18 cellular contexts compared by ENCODE assay signal in the genomic region with DNA sequence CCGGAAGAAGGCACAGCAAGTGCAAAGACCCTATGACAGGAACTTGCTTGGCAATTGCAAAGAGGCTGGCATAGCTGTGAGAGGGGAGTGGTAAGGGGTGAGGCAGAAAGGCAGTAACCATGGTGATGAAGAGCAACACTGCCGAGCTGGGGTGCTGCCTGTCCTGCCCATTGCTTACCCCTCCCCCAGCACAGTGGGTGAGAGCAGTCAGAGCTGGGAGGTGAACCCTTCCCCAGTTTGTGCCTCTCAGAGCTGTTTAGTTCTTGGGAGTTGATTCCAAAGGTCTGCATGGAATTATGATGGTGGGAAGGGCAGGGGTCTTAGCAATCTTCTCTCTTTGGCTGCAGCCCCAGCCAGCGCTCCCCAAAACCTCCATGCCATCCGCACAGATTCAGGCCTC. TPM values are rescaled to one million over a fixed set of nuclear protein-coding genes. Genes with fewer than 3 reads are reported as not detected.
DNase-seq lines count a peak whose midpoint lies in the region; ATAC-seq and TF ChIP-seq lines count a peak whose summit lies in the region.
"Had no signal": no experiment of that assay in that cellular context is flagged by ENCODE, and none has a peak within 500 bp of the region (broad histone marks: within the 10 kb centered on the region; RNA-seq: fewer than 3 reads in every experiment).

No MANE protein-coding gene starts in this region.

- H3K27ac ChIP-seq in SK-N-MC (peak overlapping the region; percentile 15; the same call in 1 of the 2 replicates), ovary (peak overlapping the region; percentile 3 to 49), Peyer's patch (no peak overlapping the region)

- no peak for TF ChIP-seq EP300 in ovary (IDR thresholded peaks at IDR 0.05)

- peaks cover 29% of the 10 kb centered on the region for H3K4me1 ChIP-seq in ovary (ENCODE audit: insufficient read depth)
- no peaks in the 10 kb centered on the region for H3K4me1 ChIP-seq in Peyer's patch

- whole genome bisulfite sequencing in ovary, 3 donors = 60 to 66% (median 60%) methylated on average over 4 of the region's 4 CpGs

- H3K36me3 ChIP-seq in SK-N-MC (ENCODE audit: insufficient read depth, low read length) = no peaks in the 10 kb centered on the region; the same call in 1 of the 2 replicates
- no peaks in the 10 kb centered on the region for H3K36me3 ChIP-seq in ovary
- H3K36me3 ChIP-seq in Peyer's patch = no peaks in the 10 kb centered on the region

- H3K27me3 ChIP-seq in ovary (no peaks in the 10 kb centered on the region), Peyer's patch (no peaks in the 10 kb centered on the region)

- TF ChIP-seq CTCF in ovary (IDR thresholded peaks at IDR 0.05) (no peak), Peyer's patch (IDR thresholded peaks at IDR 0.05) (no peak)

- DNase-seq in ELF-1 (ENCODE audit: low read depth, low spot score) = peak; percentile 54
- no peak for DNase-seq in SK-N-MC (ENCODE audit: low read depth, low spot score)
- DNase-seq in ovary = no peak
- DNase-seq in GOT3 (lab: John Stamatoyannopoulos, UW) = no peak
- DNase-seq in Peyer's patch = no peak
- DNase-seq: activated CD4-positive, CD25-positive, alpha-beta regulatory T cell treated with anti-CD3 and anti-CD28 coated beads, Interleukin-2, amount 50 U/mL, for 72 hours; activated naive CD4-positive, alpha-beta T cell treated with anti-CD3 and anti-CD28 coated beads, Interleukin-2, amount 50 U/mL, for 16 hours; COR-L47; GF-D8; MM.1S; NCI-H2171; RPMI8226; T-helper 1 cell had no signal

- TF ChIP-seq POLR2A in ovary (IDR thresholded peaks at IDR 0.05) (no peak), Peyer's patch (IDR thresholded peaks at IDR 0.05) (no peak)

- ATAC-seq in GM21423 (IDR thresholded peaks at IDR 0.05; ENCODE audit: unreplicated experiment) = no peak
- ATAC-seq in GM21529 (IDR thresholded peaks at IDR 0.05; ENCODE audit: unreplicated experiment) = no peak

- intact Hi-C loops in ovary (cut with DNase I) = no loop called here

- H3K4me3 ChIP-seq in SK-N-MC (no peak overlapping the region), iPS-18c (ENCODE audit: insufficient read depth, low read depth, low read length) (peak overlapping the region; percentile 24; the same call in 1 of the 2 replicates), ovary (no peak overlapping the region), Peyer's patch (no peak overlapping the region)

- H3K9me3 ChIP-seq in SK-N-MC (ENCODE audit: low read depth, low read length) = no peaks in the 10 kb centered on the region
- no peaks in the 10 kb centered on the region for H3K9me3 ChIP-seq in iPS-18c (ENCODE audit: control insufficient read depth, insufficient read depth, low read length)
- H3K9me3 ChIP-seq in ovary = no peaks in the 10 kb centered on the region
- H3K9me3 ChIP-seq in Peyer's patch = no peaks in the 10 kb centered on the region

- no peak overlapping the region for H3K9ac ChIP-seq in SK-N-MC (ENCODE audit: insufficient read length)

RNA-seq across cellular contexts. Expression of gene TYRO3, which starts 8.9 kb away (rescaled TPM):
- 100 to 1,000 TPM in 5 of 7 donors, 10 to 100 TPM in 2; 43.1 to 265 (median 135) TPM for total RNA-seq in ovary
- 10 to 100 TPM; 37.7 to 78.7 TPM for polyA plus RNA-seq in ovary
- 10 to 100 TPM in 1 of 4 donors, 1 to 10 TPM in 3; 2.8 to 16.2 (median 6.8) TPM for total RNA-seq in Peyer's patch

RNA-seq across cellular contexts. Expression of gene RPAP1, which starts 23.8 kb away (rescaled TPM):
- total RNA-seq in ovary (10 to 100 TPM; 19.1 to 33.2 (median 22.5) TPM), Peyer's patch (10 to 100 TPM; 29.4 to 82.5 (median 48.4) TPM)
- polyA plus RNA-seq in ovary = 10 to 100 TPM in 1 of 2 donors, 1 to 10 TPM in 1; 8.6 to 12.0 TPM

RNA-seq across cellular contexts. Expression of gene LTK, which starts 54.2 kb away (rescaled TPM):
- total RNA-seq in ovary (under 1 TPM in 4 of 7 donors, not detected in 3; 0.17 to 0.46 (median 0.30) TPM), Peyer's patch (10 to 100 TPM in 3 of 4 donors, not detected in 1; 13.8 to 39.0 (median 26.3) TPM)
- polyA plus RNA-seq in ovary = under 1 TPM in 1 of 2 donors, not detected in 1; 0.23 TPM
- total RNA-seq: bronchial epithelial cell had no signal
- polyA plus RNA-seq: keratinocyte had no signal

Comparison
In these comparisons a context has a peak if more than half of its experiments do, and no peak if none do; other contexts are left out.
1. H3K27ac ChIP-seq: peak in SK-N-MC (single experiment) and ovary (2 of 2); none in Peyer's patch (0 of 4).